11 cellular contexts compared by ENCODE assay signal in the genomic region with DNA sequence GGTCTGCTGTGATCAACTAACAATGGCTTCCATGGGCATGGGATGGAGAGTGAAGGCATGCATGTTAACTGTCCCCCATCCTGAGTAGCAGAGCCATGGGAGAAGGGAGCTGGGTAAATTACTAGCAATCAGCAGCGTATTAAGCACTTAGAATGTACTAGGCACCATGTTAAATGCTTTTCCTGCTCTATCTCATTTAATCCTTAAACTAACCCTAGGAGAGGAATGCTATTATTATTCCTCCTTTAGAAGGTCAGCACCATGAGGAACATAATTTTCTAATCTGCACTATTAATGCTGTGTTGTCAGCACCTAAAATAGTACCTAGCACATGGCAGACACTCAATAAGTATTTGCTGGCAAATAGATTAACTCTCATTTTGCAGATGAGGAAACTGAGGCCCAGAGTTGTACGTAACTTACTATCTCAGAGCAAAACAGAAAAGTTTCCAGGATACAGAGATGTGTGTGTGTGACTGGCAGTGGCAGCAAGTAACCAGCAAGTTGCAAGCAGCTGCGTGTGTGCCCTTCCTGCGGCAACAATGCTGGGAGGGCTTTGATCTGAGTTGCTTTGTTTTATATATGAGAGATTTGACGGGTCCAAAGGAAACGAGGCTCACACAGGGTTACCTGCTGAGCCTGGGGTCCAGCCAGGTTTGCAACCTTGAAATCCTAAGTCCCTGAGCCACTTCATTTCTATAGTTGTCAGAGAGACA. TPM values are rescaled to one million over a fixed set of nuclear protein-coding genes. Genes with fewer than 3 reads are reported as not detected.
DNase-seq lines count a peak whose midpoint lies in the region; ATAC-seq and TF ChIP-seq lines count a peak whose summit lies in the region.
"Had no signal": no experiment of that assay in that cellular context is flagged by ENCODE, and none has a peak within 500 bp of the region (broad histone marks: within the 10 kb centered on the region; RNA-seq: fewer than 3 reads in every experiment).

No MANE protein-coding gene starts in this region.

- ATAC-seq in heart left ventricle (no peak), HG02973 (IDR thresholded peaks at IDR 0.05; ENCODE audit: unreplicated experiment) (no peak)

- WGBS in heart left ventricle, 4 donors = 71 to 87% (median 82%) methylated on average over 6 of the region's 6 CpGs

- H3K36me3 Mint-ChIP-seq in type B pancreatic cell = no peaks in the 10 kb centered on the region

- H3K4me2 ChIP-seq in SU-DHL-6 (ENCODE audit: low read depth, low read length, poor library complexity, severe bottlenecking) (peak overlapping the region; percentile 24), fibroblast of lung (ENCODE audit: extremely low read depth, insufficient read depth, low read length) (peak overlapping the region; percentile 52)

- TF ChIP-seq CTCF in heart left ventricle (IDR thresholded peaks at IDR 0.05) (no peak), right atrium auricular region (IDR thresholded peaks at IDR 0.05) (no peak), SU-DHL-6 (IDR thresholded peaks at IDR 0.05; ENCODE audit: insufficient read depth, low read length, poor library complexity, severe bottlenecking) (no peak), fibroblast of lung (conservative IDR thresholded peaks at IDR 0.05 in 1 of 2, IDR thresholded peaks at IDR 0.05 in 1 of 2; ENCODE audit: low read depth in 1 of 2, low read length in 2 of 2) (no peak), type B pancreatic cell (conservative IDR thresholded peaks at IDR 0.05) (no peak)

- H3K4me1 ChIP-seq in heart left ventricle = peaks cover 0 to 38% (median 26%) of the 10 kb centered on the region in 12 donors
- H3K4me1 ChIP-seq in right atrium auricular region = peaks cover 0 to 25% of the 10 kb centered on the region in 2 donors
- peaks cover 32% of the 10 kb centered on the region for H3K4me1 ChIP-seq in fibroblast of lung (ENCODE audit: control insufficient read depth, extremely low read depth, insufficient read depth, low read length)

- peaks cover 3% of the 10 kb centered on the region for H3K9me3 Mint-ChIP-seq in type B pancreatic cell

- DNase-seq in heart left ventricle = no peak
- DNase-seq in right atrium auricular region (ENCODE audit: low spot score) = no peak
- DNase-seq in fibroblast of lung (ENCODE audit: low read depth in 2 of 2) = no peak
- DNase-seq in type B pancreatic cell (ENCODE audit: extremely low spot score, unreplicated experiment) = no peak
- no peak for DNase-seq in nucleus accumbens (lab: John Stamatoyannopoulos, UW)
- no peak for DNase-seq in MV-4-11 (lab: John Stamatoyannopoulos, UW)
- DNase-seq: NCI-H526 treated with DMSO at 0.1 percent for 48 hours, SW 1271 had no signal

- H3K4me3 ChIP-seq in heart left ventricle (no peak overlapping the region), right atrium auricular region (no peak overlapping the region), SU-DHL-6 (ENCODE audit: insufficient read depth, low read length, poor library complexity, severe bottlenecking) (no peak overlapping the region), fibroblast of lung (replicated peaks in 1 of 4; ENCODE audit: control extremely low read depth in 1 of 4, insufficient read depth in 1 of 4, low read depth in 3 of 4, low read length in 4 of 4) (no peak overlapping the region)
- H3K4me3 ChIP-seq: cardiac muscle cell had no signal

- H3K36me3 ChIP-seq in heart left ventricle (no peaks in the 10 kb centered on the region), right atrium auricular region (no peaks in the 10 kb centered on the region), SU-DHL-6 (ENCODE audit: low read length) (no peaks in the 10 kb centered on the region), fibroblast of lung (ENCODE audit: control insufficient read depth, insufficient read depth, low read length) (no peaks in the 10 kb centered on the region)
- H3K36me3 ChIP-seq: cardiac muscle cell had no signal

- H3K9me3 ChIP-seq in heart left ventricle = no peaks in the 10 kb centered on the region
- H3K9me3 ChIP-seq in right atrium auricular region = no peaks in the 10 kb centered on the region
- no peaks in the 10 kb centered on the region for H3K9me3 ChIP-seq in SU-DHL-6 (ENCODE audit: insufficient read depth, low read length)
- H3K9me3 ChIP-seq in fibroblast of lung (ENCODE audit: control insufficient read depth, insufficient read depth, low read depth, low read length) = no peaks in the 10 kb centered on the region

- H4K20me1 ChIP-seq in SU-DHL-6 (ENCODE audit: low read depth, low read length) (no peaks in the 10 kb centered on the region), fibroblast of lung (ENCODE audit: control insufficient read depth, extremely low read depth, insufficient read depth, low read length) (no peaks in the 10 kb centered on the region)

- intact Hi-C loops in heart left ventricle (cut with DNase I) = no loop called here

- no peak for TF ChIP-seq POLR2A in heart left ventricle (IDR thresholded peaks at IDR 0.05)

- H3K9ac ChIP-seq in SU-DHL-6 (ENCODE audit: low read length) (no peak overlapping the region), fibroblast of lung (ENCODE audit: insufficient read depth, low read length) (no peak overlapping the region)

- H3K27me3 ChIP-seq in heart left ventricle (no peaks in the 10 kb centered on the region), right atrium auricular region (no peaks in the 10 kb centered on the region), SU-DHL-6 (ENCODE audit: low read length) (no peaks in the 10 kb centered on the region), fibroblast of lung (ENCODE audit: control insufficient read depth, insufficient read depth, low read length) (no peaks in the 10 kb centered on the region)
- H3K27me3 ChIP-seq: cardiac muscle cell had no signal

- H3K27ac Mint-ChIP-seq in type B pancreatic cell = peak overlapping the region; percentile 36

- no peaks in the 10 kb centered on the region for H3K79me2 ChIP-seq in SU-DHL-6 (ENCODE audit: insufficient read depth, low read length)
- H3K79me2 ChIP-seq in fibroblast of lung (ENCODE audit: control insufficient read depth, insufficient read depth, low read length) = no peaks in the 10 kb centered on the region

- no peaks in the 10 kb centered on the region for H3K9me2 ChIP-seq in SU-DHL-6 (replicated peaks; ENCODE audit: insufficient read depth, low read length)

- peaks cover 18% of the 10 kb centered on the region for H3K4me1 Mint-ChIP-seq in type B pancreatic cell (ENCODE audit: unreplicated experiment)

- H3K27me3 Mint-ChIP-seq in type B pancreatic cell = peaks cover 7% of the 10 kb centered on the region

- H3F3A ChIP-seq in SU-DHL-6 (ENCODE audit: insufficient read depth) = no peaks in the 10 kb centered on the region

- peak overlapping the region in 8 of 12 donors; percentile 22 to 83 (median 76) for H3K27ac ChIP-seq in heart left ventricle
- H3K27ac ChIP-seq in right atrium auricular region = peak overlapping the region in 1 of 2 donors; percentile 26
- H3K27ac ChIP-seq in SU-DHL-6 (ENCODE audit: low read depth, low read length) = no peak overlapping the region
- H3K27ac ChIP-seq in fibroblast of lung (ENCODE audit: insufficient read depth, low read length) = peak overlapping the region; percentile 74
- H3K27ac ChIP-seq: cardiac muscle cell had no signal

- H2AFZ ChIP-seq in SU-DHL-6 (ENCODE audit: low read depth, low read length, severe bottlenecking) (no peak overlapping the region), fibroblast of lung (ENCODE audit: low read length) (peak overlapping the region; percentile 33)

- no peak overlapping the region for H3K4me3 Mint-ChIP-seq in type B pancreatic cell

RNA-seq across cellular contexts. Expression of a gene that starts 6.5 kb away (rescaled TPM):
- total RNA-seq in heart left ventricle = 10 to 100 TPM; 44.0 to 93.0 (median 62.0) TPM
- polyA plus RNA-seq in heart left ventricle = 10 to 100 TPM; 19.2 to 39.2 TPM
- 10 to 100 TPM; 36.2 to 44.1 TPM for total RNA-seq in right atrium auricular region
- 71.9 and 83.1 TPM in 2 replicates for total RNA-seq in fibroblast of lung
- 26.6 and 29.7 TPM in 2 replicates for polyA plus RNA-seq in fibroblast of lung
- polyA plus RNA-seq in fibroblast of lung (2012) = 26.5 and 26.7 TPM in 2 replicates
- 65.6 and 66.2 TPM in 2 replicates for polyA minus RNA-seq in fibroblast of lung (ENCODE audit: low replicate concordance)
- total RNA-seq in type B pancreatic cell (ENCODE audit: low replicate concordance) = 40.3 and 64.7 TPM in 2 replicates

RNA-seq across cellular contexts. Expression of a gene that starts 23.9 kb away (rescaled TPM):
- 100 to 1,000 TPM in 1 of 9 donors, 10 to 100 TPM in 5, 1 to 10 TPM in 3; 6.8 to 120 (median 11.0) TPM for total RNA-seq in heart left ventricle
- 10 to 100 TPM in 1 of 2 donors, 1 to 10 TPM in 1; 5.2 to 23.8 TPM for polyA plus RNA-seq in heart left ventricle
- total RNA-seq in right atrium auricular region = 10 to 100 TPM in 1 of 2 donors, 1 to 10 TPM in 1; 8.0 to 27.1 TPM
- 64.5 and 103 TPM in 2 replicates for total RNA-seq in fibroblast of lung
- 192 and 311 TPM in 2 replicates for polyA plus RNA-seq in fibroblast of lung
- 351 and 505 TPM in 2 replicates for polyA plus RNA-seq in fibroblast of lung (2012)
- 310 and 386 TPM in 2 replicates for polyA minus RNA-seq in fibroblast of lung (ENCODE audit: low replicate concordance)
- total RNA-seq in type B pancreatic cell (ENCODE audit: low replicate concordance) = 75.6 and 179 TPM in 2 replicates

RNA-seq across cellular contexts. Expression of a gene that starts 58.0 kb away (rescaled TPM):
- total RNA-seq in heart left ventricle = 10 to 100 TPM; 57.3 to 73.5 (median 62.9) TPM
- 10 to 100 TPM; 17.8 to 46.8 TPM for polyA plus RNA-seq in heart left ventricle
- 10 to 100 TPM; 44.9 to 52.3 TPM for total RNA-seq in right atrium auricular region
- 31.8 and 48.6 TPM in 2 replicates for total RNA-seq in fibroblast of lung
- 59.1 and 70.2 TPM in 2 replicates for polyA plus RNA-seq in fibroblast of lung
- 62.9 and 68.5 TPM in 2 replicates for polyA plus RNA-seq in fibroblast of lung (2012)
- polyA minus RNA-seq in fibroblast of lung (ENCODE audit: low replicate concordance) = 261 and 483 TPM in 2 replicates
- 97.7 and 110 TPM in 2 replicates for total RNA-seq in type B pancreatic cell (ENCODE audit: low replicate concordance)
